ENCODE assay signal across 9 cellular contexts in genomic region chr15:33207646-33208045, GRCh38.
"Had no signal": no experiment of that assay in that cellular context is flagged by ENCODE, and none has a peak within 500 bp of the region (broad histone marks: within the 10 kb centered on the region; RNA-seq: fewer than 3 reads in every experiment).

No MANE protein-coding gene starts in this region.

- H3K27ac ChIP-seq: GM23248 had no signal

- H2AFZ ChIP-seq: GM23248, GM23338 had no signal

- H3K9me3 ChIP-seq: HAP-1 had no signal

- H3K4me3 ChIP-seq: GM23248, GM23338, HAP-1 had no signal

- H3K4me2 ChIP-seq: GM23338 had no signal

- H3K4me1 ChIP-seq: HAP-1 had no signal

- DNase-seq: GM23248, GOT3, H7, H9, HCEC 1CT, HFFc6 had no signal

- H3K36me3 ChIP-seq: HAP-1 had no signal

- ATAC-seq: GM23338, HCT116 had no signal

- H3K9ac ChIP-seq: GM23248 had no signal
